Comparison of ENCODE assay signal across 9 cellular contexts in the genomic region with DNA sequence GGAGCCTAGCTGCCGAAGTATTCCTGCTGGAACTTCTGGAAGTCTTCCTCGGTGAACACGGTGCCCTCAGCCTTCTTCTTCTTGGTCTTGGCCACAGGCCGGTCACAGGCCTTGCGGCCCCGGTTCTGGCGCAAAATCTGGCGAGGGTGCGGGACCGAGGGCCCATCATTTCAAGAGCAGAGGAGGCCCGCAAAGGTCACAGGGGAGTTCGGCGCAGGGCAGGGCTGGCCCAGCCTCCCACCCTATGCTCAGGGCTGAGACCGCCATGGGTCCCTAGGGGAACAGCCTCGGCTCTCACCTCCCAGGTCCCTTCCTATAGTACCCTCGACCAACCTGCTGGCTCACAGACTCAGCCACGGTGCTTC. TPM values are rescaled to one million over a fixed set of nuclear protein-coding genes. Genes with fewer than 3 reads are reported as not detected.
A peak's percentile ranks its signal among the peaks of the same experiment; 100 is the strongest.
DNase-seq lines count a peak whose midpoint lies in the region; ATAC-seq and TF ChIP-seq lines count a peak whose summit lies in the region.
"Had no signal": no experiment of that assay in that cellular context is flagged by ENCODE, and none has a peak within 500 bp of the region (broad histone marks: within the 10 kb centered on the region; RNA-seq: fewer than 3 reads in every experiment).

No MANE protein-coding gene starts in this region.

- H3K27me3 Mint-ChIP-seq in naive thymus-derived CD4-positive, alpha-beta T cell = peaks cover 0 to 4% (median 0%) of the 10 kb centered on the region in 5 donors

- intact Hi-C loops in ascending aorta (cut with DNase I) = loop anchor here (1.0 to 5.0 kb wide), 4 partner anchors 8 to 357 kb away; a partner anchor contains a TSS
- intact Hi-C loops in naive thymus-derived CD4-positive, alpha-beta T cell (cut with micrococcal nuclease) = loop anchor here (1.0 to 10.0 kb wide), 6 partner anchors 33 to 1755 kb away; a partner anchor contains a TSS

- DNase-seq in HEK293T (ENCODE audit: extremely low spot score) (no peak), ascending aorta (ENCODE audit: low spot score in 2 of 2) (no peak), NCI-H2081 treated with DMSO at 0.1 percent for 48 hours (lab: John Stamatoyannopoulos, UW) (no peak), SK-N-DZ (ENCODE audit: low spot score) (no peak), kidney glomerular epithelial cell (lab: John Stamatoyannopoulos, UW) (no peak)
- no peak for DNase-seq in naive thymus-derived CD4-positive, alpha-beta T cell

- H3K9me3 ChIP-seq in ascending aorta = no peaks in the 10 kb centered on the region
- no peaks in the 10 kb centered on the region for H3K9me3 ChIP-seq in naive thymus-derived CD4-positive, alpha-beta T cell (ENCODE audit: control insufficient read depth in 2 of 3, low read length in 3 of 3)

- no peaks in the 10 kb centered on the region for H3K27me3 ChIP-seq in ascending aorta
- H3K27me3 ChIP-seq in naive thymus-derived CD4-positive, alpha-beta T cell (ENCODE audit: control insufficient read depth in 2 of 2, insufficient read depth in 2 of 2, low read length in 2 of 2) = no peaks in the 10 kb centered on the region
- H3K27me3 ChIP-seq: cardiac muscle cell had no signal

- peaks cover 64 to 85% (median 78%) of the 10 kb centered on the region in 7 donors for H3K4me1 Mint-ChIP-seq in naive thymus-derived CD4-positive, alpha-beta T cell

- H3K36me3 ChIP-seq in ascending aorta = peaks cover 16 to 26% of the 10 kb centered on the region in 2 donors
- peaks cover 0 to 42% (median 12%) of the 10 kb centered on the region in 3 experiments for H3K36me3 ChIP-seq in naive thymus-derived CD4-positive, alpha-beta T cell (ENCODE audit: control insufficient read depth in 2 of 3, insufficient read depth in 3 of 3, low read length in 3 of 3)
- H3K36me3 ChIP-seq: cardiac muscle cell had no signal

- H3K4me3 ChIP-seq in ascending aorta = peak overlapping the region in 1 of 2 donors; percentile 47
- no peak overlapping the region for H3K4me3 ChIP-seq in naive thymus-derived CD4-positive, alpha-beta T cell (ENCODE audit: low read length)
- H3K4me3 ChIP-seq: cardiac muscle cell had no signal

- peak overlapping the region in 8 of 9 donors; percentile 65 to 92 (median 84) for H3K27ac Mint-ChIP-seq in naive thymus-derived CD4-positive, alpha-beta T cell

- H3K36me3 Mint-ChIP-seq in naive thymus-derived CD4-positive, alpha-beta T cell = peaks cover 0 to 41% (median 12%) of the 10 kb centered on the region in 5 donors

- TF ChIP-seq CTCF in 22Rv1 (IDR thresholded peaks at IDR 0.05) = peak; percentile 65
- no peak for TF ChIP-seq CTCF in ascending aorta (IDR thresholded peaks at IDR 0.05)

- H3K27ac ChIP-seq in 22Rv1 (peak overlapping the region; percentile 99), ascending aorta (peak overlapping the region; percentile 15 to 48)
- H3K27ac ChIP-seq in naive thymus-derived CD4-positive, alpha-beta T cell (ENCODE audit: low read depth, low read length) = peak overlapping the region; percentile 22

- CTCF ChIA-PET in HEK293T (lab: Yijun Ruan, JAX) = interaction anchor here (0.7 to 5.2 kb wide), 12 partner anchors 9 to 506 kb away, joined by 3 to 45 read pairs (median 6); a partner anchor contains a TSS
- CTCF ChIA-PET in naive thymus-derived CD4-positive, alpha-beta T cell (lab: Charles Lee) = interaction anchor here (0.7 to 6.4 kb wide), 25 partner anchors 9 to 515 kb away, joined by 3 to 120 read pairs (median 5); a partner anchor contains a TSS

- POLR2A ChIA-PET in HEK293T (lab: Yijun Ruan, JAX) = interaction anchor here (0.8 to 10.2 kb wide), 14 partner anchors 9 to 515 kb away, joined by 3 to 100 read pairs (median 6); a partner anchor contains a TSS
- POLR2A ChIA-PET in naive thymus-derived CD4-positive, alpha-beta T cell (lab: Charles Lee) = interaction anchor here (0.6 to 7.1 kb wide), 19 partner anchors 8 to 518 kb away, joined by 3 to 105 read pairs (median 5); a partner anchor contains a TSS

- ATAC-seq in naive thymus-derived CD4-positive, alpha-beta T cell = no peak
- no peak for ATAC-seq in GM21737 (IDR thresholded peaks at IDR 0.05; ENCODE audit: unreplicated experiment)

- H3K4me3 Mint-ChIP-seq in naive thymus-derived CD4-positive, alpha-beta T cell = peak overlapping the region; percentile 62 to 97 (median 75)

- H3K4me1 ChIP-seq in ascending aorta = peaks cover 16 to 54% of the 10 kb centered on the region in 2 donors
- peaks cover 49 to 58% of the 10 kb centered on the region in 2 donors for H3K4me1 ChIP-seq in naive thymus-derived CD4-positive, alpha-beta T cell (ENCODE audit: control insufficient read depth in 2 of 2, insufficient read depth in 2 of 2, low read length in 2 of 2)

- H3K9me3 Mint-ChIP-seq in naive thymus-derived CD4-positive, alpha-beta T cell = peaks cover 0 to 3% (median 0%) of the 10 kb centered on the region in 11 donors

TF ChIP-seq in HEK293T, 16 proteins besides CTCF, POLR2A, EP300 and RAD21:
- TF ChIP-seq FOXK2 (IDR thresholded peaks at IDR 0.05) = no peak
- TF ChIP-seq HDGF (IDR thresholded peaks at IDR 0.05; ENCODE audit: borderline replicate concordance) = 0 out of 2 replicates have a peak, but pooled peaks have one; percentile 10
- no peak for TF ChIP-seq ZNF384 (IDR thresholded peaks at IDR 0.05)

RNA-seq across cellular contexts. Expression of a gene that starts 3.1 kb away (rescaled TPM):
- 218 TPM for total RNA-seq in ascending aorta
- total RNA-seq in naive thymus-derived CD4-positive, alpha-beta T cell = 10 to 100 TPM; 35.2 to 67.4 (median 61.5) TPM
- 100 to 1,000 TPM in 1 of 2 donors, 10 to 100 TPM in 1; 98.6 to 162 TPM for polyA plus RNA-seq in naive thymus-derived CD4-positive, alpha-beta T cell
- polyA plus RNA-seq in SK-N-DZ (2014; cell fraction: cytosol; rRNA removed) = 151 and 169 TPM in 2 replicates
- polyA plus RNA-seq in SK-N-DZ (2014; cell fraction: nucleus; rRNA removed) = 143 and 168 TPM in 2 replicates

RNA-seq across cellular contexts. Expression of a gene that starts 9.1 kb away (rescaled TPM):
- total RNA-seq in ascending aorta = 173 TPM
- 100 to 1,000 TPM; 235 to 293 (median 244) TPM for total RNA-seq in naive thymus-derived CD4-positive, alpha-beta T cell
- 100 to 1,000 TPM in 1 of 2 donors, 10 to 100 TPM in 1; 68.9 to 118 TPM for polyA plus RNA-seq in naive thymus-derived CD4-positive, alpha-beta T cell
- polyA plus RNA-seq in SK-N-DZ (2014; cell fraction: cytosol; rRNA removed) = 496 and 507 TPM in 2 replicates
- 518 and 549 TPM in 2 replicates for polyA plus RNA-seq in SK-N-DZ (2014; cell fraction: nucleus; rRNA removed)

RNA-seq across cellular contexts. Expression of a gene that starts 27.4 kb away (rescaled TPM):
- total RNA-seq in ascending aorta = 22.5 TPM
- total RNA-seq in naive thymus-derived CD4-positive, alpha-beta T cell = 10 to 100 TPM; 17.5 to 42.3 (median 37.3) TPM
- polyA plus RNA-seq in naive thymus-derived CD4-positive, alpha-beta T cell = 10 to 100 TPM; 27.8 to 33.2 TPM
- 30.9 and 38.7 TPM in 2 replicates for polyA plus RNA-seq in SK-N-DZ (2014; cell fraction: cytosol; rRNA removed)
- 13.4 and 15.8 TPM in 2 replicates for polyA plus RNA-seq in SK-N-DZ (2014; cell fraction: nucleus; rRNA removed)

RNA-seq across cellular contexts. Expression of a gene that starts 41.1 kb away (rescaled TPM):
- total RNA-seq in ascending aorta = not detected
- 10 to 100 TPM in 4 of 5 experiments, 1 to 10 TPM in 1; 4.5 to 51.2 (median 30.9) TPM for total RNA-seq in naive thymus-derived CD4-positive, alpha-beta T cell
- 1 to 10 TPM in 1 of 2 donors, under 1 TPM in 1; 0.40 to 1.8 TPM for polyA plus RNA-seq in naive thymus-derived CD4-positive, alpha-beta T cell
- not detected in 2 replicates for polyA plus RNA-seq in SK-N-DZ (2014; cell fraction: cytosol; rRNA removed)
- not detected in 2 replicates for polyA plus RNA-seq in SK-N-DZ (2014; cell fraction: nucleus; rRNA removed)

Comparison
In these comparisons a context has a peak if more than half of its experiments do, and no peak if none do; other contexts are left out.
1. H3K27ac ChIP-seq: peak in every context shown above with its lines; median percentile 99 in 22Rv1; 32 in ascending aorta; 22 in naive thymus-derived CD4-positive, alpha-beta T cell.